ENCODE assay signal across 10 cellular contexts in genomic region chr14:45810152-45810872, GRCh38.
DNase-seq lines count a peak whose midpoint lies in the region; TF ChIP-seq lines count a peak whose summit lies in the region.
"Had no signal": no experiment of that assay in that cellular context is flagged by ENCODE, and none has a peak within 500 bp of the region (broad histone marks: within the 10 kb centered on the region; RNA-seq: fewer than 3 reads in every experiment).

No MANE protein-coding gene starts in this region.

- no peak overlapping the region for H3K27ac Mint-ChIP-seq in endothelial cell (ENCODE audit: unreplicated experiment)
- no peak overlapping the region for H3K27ac Mint-ChIP-seq in activated naive CD8-positive, alpha-beta T cell treated with anti-CD3 and anti-CD28 coated beads for 36 hours
- H3K27ac Mint-ChIP-seq: activated naive CD4-positive, alpha-beta T cell treated with anti-CD3 and anti-CD28 coated beads, Interleukin-2, amount 50 U/mL, for 24 hours had no signal

- DNase-seq in DMS53 (lab: John Stamatoyannopoulos, UW) (peak; percentile 29), DMS53 treated with DMSO at 0.1 percent for 48 hours (lab: John Stamatoyannopoulos, UW; ENCODE audit: unreplicated experiment) (no peak), LHCN-M2 (ENCODE audit: low read depth) (peak; percentile 63), endothelial cell (ENCODE audit: low spot score) (peak; percentile 3), retina (peak; percentile 31), posterior vena cava (ENCODE audit: low spot score) (no peak)
- no peak for DNase-seq in stimulated activated CD4-positive, alpha-beta T cell treated with anti-CD3 and anti-CD28 coated beads, Interleukin-1b, Interleukin-23, amount 100 ng/mL, for 48 hours
- no peak for DNase-seq in activated naive CD8-positive, alpha-beta T cell treated with anti-CD3 and anti-CD28 coated beads for 36 hours
- DNase-seq: activated CD4-positive, CD25-positive, alpha-beta regulatory T cell had no signal

- H3K4me1 Mint-ChIP-seq in endothelial cell (ENCODE audit: unreplicated experiment) = no peaks in the 10 kb centered on the region
- no peaks in the 10 kb centered on the region for H3K4me1 Mint-ChIP-seq in activated naive CD8-positive, alpha-beta T cell treated with anti-CD3 and anti-CD28 coated beads for 36 hours
- H3K4me1 Mint-ChIP-seq: activated naive CD4-positive, alpha-beta T cell treated with anti-CD3 and anti-CD28 coated beads, Interleukin-2, amount 50 U/mL, for 24 hours had no signal

- H3K4me3 Mint-ChIP-seq in endothelial cell (ENCODE audit: unreplicated experiment) = no peak overlapping the region
- H3K4me3 Mint-ChIP-seq in activated naive CD8-positive, alpha-beta T cell treated with anti-CD3 and anti-CD28 coated beads for 36 hours = no peak overlapping the region
- H3K4me3 Mint-ChIP-seq: activated naive CD4-positive, alpha-beta T cell treated with anti-CD3 and anti-CD28 coated beads, Interleukin-2, amount 50 U/mL, for 24 hours had no signal

- intact Hi-C loops in posterior vena cava (cut with DNase I) = no loop called here

- no peaks in the 10 kb centered on the region for H3K9me3 Mint-ChIP-seq in endothelial cell (ENCODE audit: unreplicated experiment)
- H3K9me3 Mint-ChIP-seq in activated naive CD8-positive, alpha-beta T cell treated with anti-CD3 and anti-CD28 coated beads for 36 hours = peaks cover 2% of the 10 kb centered on the region
- H3K9me3 Mint-ChIP-seq: activated naive CD4-positive, alpha-beta T cell treated with anti-CD3 and anti-CD28 coated beads, Interleukin-2, amount 50 U/mL, for 24 hours had no signal

- no peaks in the 10 kb centered on the region for H3K36me3 Mint-ChIP-seq in endothelial cell (ENCODE audit: low read depth, unreplicated experiment)
- H3K36me3 Mint-ChIP-seq in activated naive CD8-positive, alpha-beta T cell treated with anti-CD3 and anti-CD28 coated beads for 36 hours = no peaks in the 10 kb centered on the region
- H3K36me3 Mint-ChIP-seq: activated naive CD4-positive, alpha-beta T cell treated with anti-CD3 and anti-CD28 coated beads, Interleukin-2, amount 50 U/mL, for 24 hours had no signal

- no peaks in the 10 kb centered on the region for H3K27me3 Mint-ChIP-seq in endothelial cell (ENCODE audit: unreplicated experiment)
- no peaks in the 10 kb centered on the region for H3K27me3 Mint-ChIP-seq in activated naive CD8-positive, alpha-beta T cell treated with anti-CD3 and anti-CD28 coated beads for 36 hours
- H3K27me3 Mint-ChIP-seq: activated naive CD4-positive, alpha-beta T cell treated with anti-CD3 and anti-CD28 coated beads, Interleukin-2, amount 50 U/mL, for 24 hours had no signal

- no peak for TF ChIP-seq CTCF in endothelial cell (IDR thresholded peaks at IDR 0.05; ENCODE audit: unreplicated experiment)

Comparison
In these comparisons a context has a peak if more than half of its experiments do, and no peak if none do; other contexts are left out.
1. DNase-seq: peak in DMS53 (single experiment), LHCN-M2 (single experiment), endothelial cell (single experiment) and retina (single experiment); none in DMS53 treated with DMSO at 0.1 percent for 48 hours (single experiment), stimulated activated CD4-positive, alpha-beta T cell treated with anti-CD3 and anti-CD28 coated beads, Interleukin-1b, Interleukin-23, amount 100 ng/mL, for 48 hours (single experiment), posterior vena cava (single experiment) and activated naive CD8-positive, alpha-beta T cell treated with anti-CD3 and anti-CD28 coated beads for 36 hours (single experiment).